18 cellular contexts compared by ENCODE assay signal in genomic region chr18:35171315-35171987, GRCh38.
DNase-seq lines count a peak whose midpoint lies in the region; ATAC-seq and TF ChIP-seq lines count a peak whose summit lies in the region.
"Had no signal": no experiment of that assay in that cellular context is flagged by ENCODE, and none has a peak within 500 bp of the region (broad histone marks: within the 10 kb centered on the region; RNA-seq: fewer than 3 reads in every experiment).

No MANE protein-coding gene starts in this region.

- no peak overlapping the region for H3K4me3 Mint-ChIP-seq in stimulated activated naive CD8-positive, alpha-beta T cell treated with anti-CD3 and anti-CD28 coated beads, Interleukin-15, amount 100 ng/mL, for 72 hours

- no peaks in the 10 kb centered on the region for H3K27me3 ChIP-seq in adrenal gland
- H3K27me3 ChIP-seq in left lung, result no peaks in the 10 kb centered on the region
- H3K27me3 ChIP-seq: gastroesophageal sphincter had no signal

- H3K27me3 Mint-ChIP-seq in stimulated activated naive CD8-positive, alpha-beta T cell treated with anti-CD3 and anti-CD28 coated beads, Interleukin-15, amount 100 ng/mL, for 72 hours, result no peaks in the 10 kb centered on the region

- peak overlapping the region in 4 of 5 donors; percentile 33 to 79 (median 72) for H3K27ac ChIP-seq in adrenal gland
- no peak overlapping the region for H3K27ac ChIP-seq in left lung

- intact Hi-C loops in adrenal gland (cut with DNase I), result no loop called here
- intact Hi-C loops in left lung (cut with DNase I), result no loop called here

- no peak for DNase-seq in stimulated activated naive CD8-positive, alpha-beta T cell treated with anti-CD3 and anti-CD28 coated beads, Interleukin-15, Interleukin-2, amounts not matched to agents 100 U/mL and 50 U/mL, for 24 hours
- DNase-seq in stimulated activated naive CD8-positive, alpha-beta T cell treated with anti-CD3 and anti-CD28 coated beads, Interleukin-15, amount 100 ng/mL, for 72 hours, result no peak
- DNase-seq in adrenal gland, result peak in 3 of 7 donors; percentile 26 to 66 (median 32)
- DNase-seq in left lung, result no peak
- DNase-seq in SHP77 (lab: John Stamatoyannopoulos, UW), result no peak
- no peak for DNase-seq in LoVo (ENCODE audit: low spot score)
- no peak for DNase-seq in NCI-H2081 (lab: John Stamatoyannopoulos, UW)
- DNase-seq: activated CD4-positive, alpha-beta T cell treated with anti-CD3 and anti-CD28 coated beads, Interleukin-2, amount 50 U/mL, for 1 hour; activated effector memory CD4-positive, alpha-beta T cell treated with anti-CD3 and anti-CD28 coated beads, Interleukin-2, amount 50 U/mL, for 16 hours; effector CD8-positive, alpha-beta T cell; NCI-H1105; NCI-H446 treated with DMSO at 0.1 percent for 48 hours; RPMI8226; stimulated activated CD4-positive, alpha-beta T cell treated with anti-CD3 and anti-CD28 coated beads, Interleukin-2, amount 100 ng/mL, for 24 hours; stimulated activated CD8-positive, alpha-beta memory T cell treated with anti-CD3 and anti-CD28 coated beads, Interleukin-4, amount 100 ng/mL, for 48 hours; T-helper 2 cell had no signal

- H3K9me3 ChIP-seq in adrenal gland (replicated peaks in 1 of 3), result no peaks in the 10 kb centered on the region
- H3K9me3 ChIP-seq in left lung, result no peaks in the 10 kb centered on the region
- H3K9me3 ChIP-seq: gastroesophageal sphincter had no signal

- TF ChIP-seq CTCF in adrenal gland (IDR thresholded peaks at IDR 0.05) (no peak), left lung (IDR thresholded peaks at IDR 0.05) (no peak)

- no peak overlapping the region for H3K4me3 ChIP-seq in adrenal gland
- no peak overlapping the region for H3K4me3 ChIP-seq in left lung
- H3K4me3 ChIP-seq: gastroesophageal sphincter had no signal

- peaks cover 6% of the 10 kb centered on the region for H3K4me1 Mint-ChIP-seq in stimulated activated naive CD8-positive, alpha-beta T cell treated with anti-CD3 and anti-CD28 coated beads, Interleukin-15, amount 100 ng/mL, for 72 hours

- no peak overlapping the region for H3K27ac Mint-ChIP-seq in stimulated activated naive CD8-positive, alpha-beta T cell treated with anti-CD3 and anti-CD28 coated beads, Interleukin-15, amount 100 ng/mL, for 72 hours

- peak; percentile 84 for ATAC-seq in stimulated activated naive CD8-positive, alpha-beta T cell treated with anti-CD3 and anti-CD28 coated beads, Interleukin-15, Interleukin-2, amounts not matched to agents 100 U/mL and 50 U/mL, for 24 hours
- ATAC-seq in stimulated activated naive CD8-positive, alpha-beta T cell treated with anti-CD3 and anti-CD28 coated beads, Interleukin-15, amount 100 ng/mL, for 72 hours, result no peak
- ATAC-seq in left lung (peak; percentile 79), HG03442 (IDR thresholded peaks at IDR 0.05; ENCODE audit: unreplicated experiment) (no peak)
- ATAC-seq: gastroesophageal sphincter had no signal

- 33 to 43% (median 36%) methylated on average over 5 of the region's 5 CpGs for WGBS in adrenal gland, 4 donors

- peak in 1 of 2 donors; percentile 36 for TF ChIP-seq POLR2A in adrenal gland (IDR thresholded peaks at IDR 0.05)

- no peaks in the 10 kb centered on the region for H3K36me3 ChIP-seq in adrenal gland (replicated peaks in 1 of 2)
- H3K36me3 ChIP-seq in left lung, result no peaks in the 10 kb centered on the region
- H3K36me3 ChIP-seq: gastroesophageal sphincter had no signal

- H3K4me1 ChIP-seq in adrenal gland (replicated peaks in 1 of 2), result peaks cover 10 to 11% of the 10 kb centered on the region in 2 donors
- peaks cover 5 to 6% of the 10 kb centered on the region in 2 donors for H3K4me1 ChIP-seq in left lung

- H3K9me3 Mint-ChIP-seq in stimulated activated naive CD8-positive, alpha-beta T cell treated with anti-CD3 and anti-CD28 coated beads, Interleukin-15, amount 100 ng/mL, for 72 hours, result peaks cover 0 to 11% of the 10 kb centered on the region in 2 donors

Comparison
In these comparisons a context has a peak if more than half of its experiments do, and no peak if none do; other contexts are left out.
1. ATAC-seq: peak in stimulated activated naive CD8-positive, alpha-beta T cell treated with anti-CD3 and anti-CD28 coated beads, Interleukin-15, Interleukin-2, amounts not matched to agents 100 U/mL and 50 U/mL, for 24 hours (single experiment) and left lung (single experiment); none in stimulated activated naive CD8-positive, alpha-beta T cell treated with anti-CD3 and anti-CD28 coated beads, Interleukin-15, amount 100 ng/mL, for 72 hours (single experiment) and HG03442 (single experiment).
2. H3K27ac ChIP-seq: peak in adrenal gland (4 of 5); none in left lung (0 of 2).